Comparison of ENCODE assay signal across 1 cellular context in the genomic region with DNA sequence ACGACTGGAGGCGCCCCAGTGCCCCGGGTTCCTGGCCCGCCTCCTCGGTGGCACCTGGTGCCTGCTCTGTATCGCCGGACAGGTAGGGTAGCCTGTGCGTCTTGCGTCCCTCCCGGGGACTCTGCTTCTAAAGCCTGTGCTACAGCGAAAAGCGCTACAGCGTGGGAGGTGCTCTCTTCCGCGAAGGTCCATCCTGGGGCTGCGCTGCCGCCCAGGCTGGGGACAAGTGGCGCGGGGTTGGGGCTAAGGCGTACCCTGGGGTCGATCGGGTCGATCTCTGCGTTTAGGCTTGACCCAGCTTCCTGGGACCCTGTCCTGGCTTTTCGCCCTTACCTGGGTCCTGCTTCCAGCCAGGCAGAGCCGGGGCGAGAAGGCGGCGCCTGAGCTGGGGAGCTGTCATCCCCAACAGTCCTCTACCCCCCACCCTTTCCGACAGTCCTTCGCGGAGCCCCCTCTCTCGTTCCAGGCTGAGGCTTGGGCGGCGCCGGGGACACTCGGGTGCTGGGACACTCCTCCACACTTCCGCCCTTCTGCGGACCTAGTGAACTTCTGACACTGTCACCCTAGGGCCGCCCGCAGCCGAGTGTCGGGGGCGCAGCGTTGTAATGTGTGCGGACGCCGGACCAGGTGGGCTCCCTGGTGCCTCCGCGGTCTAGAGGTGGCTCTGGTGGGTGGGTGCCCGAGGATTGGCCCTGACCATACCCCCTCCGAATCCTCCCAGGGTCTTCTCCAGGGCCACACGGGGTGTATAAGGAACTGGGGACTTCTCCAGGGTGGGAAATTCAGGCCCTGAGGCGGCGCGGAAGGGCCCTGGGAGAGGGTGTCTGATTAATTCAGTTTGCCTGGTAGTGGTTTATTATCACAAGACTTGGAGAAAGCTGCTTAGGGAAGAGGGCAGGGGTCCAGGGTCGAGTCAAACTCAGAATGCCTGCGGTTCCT.
TF ChIP-seq lines count a peak whose summit lies in the region.

No MANE protein-coding gene starts in this region.

TF ChIP-seq in HepG2, 621 proteins besides CTCF, POLR2A, EP300 and RAD21 (continued from another document):
- no peak for TF ChIP-seq ZNF101 (CRISPR knock-in tag; IDR thresholded peaks at IDR 0.05; ENCODE audit: borderline replicate concordance, low read depth)
- no peak for TF ChIP-seq CREBL2 (CRISPR knock-in tag; IDR thresholded peaks at IDR 0.05; ENCODE audit: borderline replicate concordance)
- TF ChIP-seq TCF7L2 (IDR thresholded peaks at IDR 0.05; ENCODE audit: low read depth, low read length): no peak
- TF ChIP-seq ZGPAT (CRISPR knock-in tag; IDR thresholded peaks at IDR 0.05): no peak
- no peak for TF ChIP-seq RXRA (CRISPR knock-in tag; IDR thresholded peaks at IDR 0.05)
- no peak for TF ChIP-seq ZEB1 (IDR thresholded peaks at IDR 0.05; ENCODE audit: insufficient replicate concordance, low read depth)
